8 cellular contexts compared by ENCODE assay signal in the genomic region with DNA sequence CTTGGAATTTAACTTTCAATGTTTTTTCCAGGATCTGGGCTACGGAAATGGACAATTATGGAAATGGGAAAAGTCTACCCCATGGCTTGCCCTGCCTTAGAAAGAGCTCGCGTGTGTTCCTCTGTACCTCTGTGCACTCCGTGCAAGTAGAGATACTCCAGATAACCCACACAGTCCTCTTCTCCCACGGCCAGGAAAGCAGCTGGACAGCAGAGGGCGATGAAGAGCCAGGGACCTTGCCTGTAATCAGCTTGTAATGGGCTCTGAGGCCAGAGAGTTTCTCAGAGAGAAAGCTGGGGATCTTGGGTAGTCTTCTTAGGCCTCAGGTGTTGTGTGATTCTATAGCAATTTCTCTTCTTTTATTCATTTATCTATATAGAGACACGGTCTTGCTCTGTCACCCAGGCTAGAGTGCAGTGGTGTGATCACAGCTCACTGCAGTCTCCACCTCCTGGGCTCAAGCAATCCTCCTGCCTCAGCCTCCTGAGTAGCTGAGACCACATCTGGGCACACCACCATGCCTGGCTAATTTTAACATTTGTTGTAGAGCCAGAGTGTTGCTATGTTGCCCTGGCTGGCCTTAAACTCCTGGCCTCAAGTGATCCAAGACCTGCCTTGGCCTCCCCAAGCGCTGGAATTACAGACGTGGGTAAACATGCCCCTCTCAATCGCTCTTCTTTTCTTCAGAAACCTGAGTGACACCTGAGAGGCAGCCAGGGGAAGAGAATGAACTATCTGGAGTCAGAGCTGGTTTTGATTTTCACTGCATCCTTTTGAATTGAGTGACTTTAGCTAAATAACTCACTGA. TPM values are rescaled to one million over a fixed set of nuclear protein-coding genes. Genes with fewer than 3 reads are reported as not detected.
DNase-seq lines count a peak whose midpoint lies in the region; ATAC-seq and TF ChIP-seq lines count a peak whose summit lies in the region.

No MANE protein-coding gene starts in this region.

- H3K9me1 ChIP-seq in IMR-90 (ENCODE audit: insufficient read depth, low read length): peaks cover 6% of the 10 kb centered on the region; the same call in 1 of the 2 replicates

- H4K91ac ChIP-seq in IMR-90 (ENCODE audit: insufficient read depth, low read depth, low read length): no peak overlapping the region

- H3K4ac ChIP-seq in IMR-90 (ENCODE audit: low read depth, low read length): no peak overlapping the region

- DNase-seq in CMK (ENCODE audit: low read depth) (peak; percentile 68), IMR-90 (peak; percentile 80), NOMO-1 treated with DMSO at 0.1 percent for 48 hours (lab: John Stamatoyannopoulos, UW; ENCODE audit: unreplicated experiment) (peak; percentile 76), endodermal cell (peak; percentile 98), mucosa of descending colon (peak; percentile 76 to 95 (median 92)), 8988T (no peak)
- peak; percentile 67 to 69 for DNase-seq in activated CD8-positive, alpha-beta memory T cell treated with anti-CD3 and anti-CD28 coated beads for 4 hours (ENCODE audit: low read depth in 2 of 2)
- DNase-seq in stimulated activated CD8-positive, alpha-beta memory T cell treated with anti-CD3 and anti-CD28 coated beads, Interleukin-4, amount 100 ng/mL, for 4 hours (ENCODE audit: low read depth in 2 of 2, low spot score in 1 of 2): peak; percentile 59 to 71

- H2BK5ac ChIP-seq in IMR-90 (ENCODE audit: low read depth, low read length, poor library complexity, severe bottlenecking): no peak overlapping the region

- H3K9me3 ChIP-seq in IMR-90 (ENCODE audit: control insufficient read depth, insufficient read depth, low read length) (no peaks in the 10 kb centered on the region), endodermal cell (ENCODE audit: control insufficient read depth, low read length) (no peaks in the 10 kb centered on the region), mucosa of descending colon (no peaks in the 10 kb centered on the region)

- H3K18ac ChIP-seq in IMR-90 (ENCODE audit: low read depth, low read length): no peak overlapping the region

- peaks cover 16% of the 10 kb centered on the region for H4K20me1 ChIP-seq in IMR-90 (ENCODE audit: insufficient read depth, low read length)

- peak; percentile 95 for TF ChIP-seq CTCF in IMR-90 (conservative IDR thresholded peaks at IDR 0.05; ENCODE audit: low read depth, low read length)
- peak; percentile 95 for TF ChIP-seq CTCF in endodermal cell (conservative IDR thresholded peaks at IDR 0.05)
- TF ChIP-seq CTCF in mucosa of descending colon (IDR thresholded peaks at IDR 0.05): peak; percentile 92

- H2AK5ac ChIP-seq in IMR-90 (ENCODE audit: low read depth, low read length): no peak overlapping the region

- peak; percentile 87 for TF ChIP-seq RAD21 in IMR-90 (IDR thresholded peaks at IDR 0.05; ENCODE audit: low read length)

- no peak overlapping the region for H3K23ac ChIP-seq in IMR-90 (ENCODE audit: low read depth, low read length)

- peaks cover 5% of the 10 kb centered on the region for H3K27me3 ChIP-seq in IMR-90 (ENCODE audit: control insufficient read depth, insufficient read depth, low read length)
- peaks cover 11% of the 10 kb centered on the region for H3K27me3 ChIP-seq in endodermal cell (ENCODE audit: control insufficient read depth, insufficient read depth, low read length, poor library complexity, severe bottlenecking)

- no peak overlapping the region for H3K4me3 ChIP-seq in IMR-90 (ENCODE audit: insufficient read depth, low read depth, low read length)
- no peak overlapping the region for H3K4me3 ChIP-seq in endodermal cell (ENCODE audit: low read length)
- no peak overlapping the region for H3K4me3 ChIP-seq in mucosa of descending colon

- no peak overlapping the region for H4K5ac ChIP-seq in IMR-90 (ENCODE audit: low read depth, low read length)

- H3K27me3 Mint-ChIP-seq in endodermal cell (ENCODE audit: insufficient read depth): no peaks in the 10 kb centered on the region

- H3K9ac ChIP-seq in IMR-90 (ENCODE audit: low read depth, low read length): no peak overlapping the region
- H3K9ac ChIP-seq in endodermal cell (ENCODE audit: extremely low read depth, low read length, poor library complexity, severe bottlenecking): no peak overlapping the region

- H3K4me3 Mint-ChIP-seq in endodermal cell: no peak overlapping the region

- no TSS peak for BruUV-seq in IMR-90 (replicated peaks; lab: Mats Ljungman, UMichigan)

- peaks cover 31% of the 10 kb centered on the region for H3K4me1 Mint-ChIP-seq in endodermal cell

- no CpG with 5 or more reads among the region's 10 CpGs for WGBS in IMR-90 (ENCODE audit: extremely low coverage in 2 of 2, insufficient read length in 1 of 2), 2 experiments
- WGBS in endodermal cell (ENCODE audit: insufficient coverage in 1 of 2, insufficient read length in 1 of 2), 2 experiments: 35 to 36% methylated on average over 9 to 10 of the region's 10 CpGs

- peak overlapping the region; percentile 54 for H2AFZ ChIP-seq in IMR-90 (replicated peaks; ENCODE audit: low read length, poor library complexity)

- dilution Hi-C loops in IMR-90 (cut with HindIII; ENCODE audit: low sequenced_read_pairs, unreplicated experiment): no loop called here

- H3K27ac ChIP-seq in IMR-90 (ENCODE audit: insufficient read depth, low read length) (no peak overlapping the region), endodermal cell (ENCODE audit: low read depth, low read length) (no peak overlapping the region)

- no peaks in the 10 kb centered on the region for H3K36me3 Mint-ChIP-seq in endodermal cell (ENCODE audit: low read depth)

- CTCF ChIA-PET in IMR-90 (lab: Yijun Ruan, JAX): interaction anchor here (0.5 to 2.8 kb wide), 17 partner anchors 9 to 255 kb away, joined by 3 to 36 read pairs (median 3); no protein-coding TSS in a partner anchor

- no peaks in the 10 kb centered on the region for H3K9me3 Mint-ChIP-seq in endodermal cell

- no peak overlapping the region for H3K56ac ChIP-seq in IMR-90 (ENCODE audit: extremely low read depth, insufficient read depth, low read length)

- H3K4me2 ChIP-seq in IMR-90 (ENCODE audit: low read depth, low read length): no peak overlapping the region

- no peak overlapping the region for H4K8ac ChIP-seq in IMR-90 (ENCODE audit: low read depth in 2 of 2, low read length in 2 of 2)

- H3K36me3 ChIP-seq in IMR-90 (ENCODE audit: control insufficient read depth, insufficient read depth, low read length): no peaks in the 10 kb centered on the region
- no peaks in the 10 kb centered on the region for H3K36me3 ChIP-seq in endodermal cell (ENCODE audit: control insufficient read depth, insufficient read depth, low read length)
- no peaks in the 10 kb centered on the region for H3K36me3 ChIP-seq in mucosa of descending colon (ENCODE audit: low read depth)

- peak; percentile 53 for ATAC-seq in IMR-90 (ENCODE audit: low read depth)
- peak; percentile 63 for ATAC-seq in mucosa of descending colon

- no peak overlapping the region for H2BK15ac ChIP-seq in IMR-90 (ENCODE audit: low read depth, low read length)

- H3K4me1 ChIP-seq in IMR-90 (ENCODE audit: control insufficient read depth, insufficient read depth, low read length): peaks cover 4% of the 10 kb centered on the region
- peaks cover 6% of the 10 kb centered on the region for H3K4me1 ChIP-seq in endodermal cell (ENCODE audit: control insufficient read depth, insufficient read depth, low read length)
- H3K4me1 ChIP-seq in mucosa of descending colon (ENCODE audit: low read depth): peaks cover 11% of the 10 kb centered on the region

- peak overlapping the region; percentile 90 for H3K27ac Mint-ChIP-seq in endodermal cell

- POLR2A ChIA-PET in IMR-90 (lab: Charles Lee; ENCODE audit: unreplicated experiment): interaction anchor here (1.0 kb wide), 1 partner anchor 65 kb away, joined by 4 read pairs; no protein-coding TSS in a partner anchor

- H2BK120ac ChIP-seq in IMR-90 (ENCODE audit: low read depth, low read length): no peak overlapping the region

- no peak overlapping the region for H3K14ac ChIP-seq in IMR-90 (replicated peaks; ENCODE audit: low read depth, low read length)

- in situ Hi-C loops in IMR-90 (cut with MboI; ENCODE audit: low sequenced_read_pairs): no loop called here

- no peak overlapping the region for H2BK20ac ChIP-seq in IMR-90 (ENCODE audit: low read depth, low read length)

- H3K79me1 ChIP-seq in IMR-90 (ENCODE audit: low read depth in 1 of 2, low read length in 2 of 2): peaks cover 4 to 19% of the 10 kb centered on the region in 2 experiments

- intact Hi-C loops in IMR-90 (cut with micrococcal nuclease): loop anchor here (1.0 to 5.0 kb wide), 3 partner anchors 65 to 318 kb away; no protein-coding TSS in a partner anchor
- intact Hi-C loops in mucosa of descending colon (cut with DNase I, micrococcal nuclease): loop anchor here (2.0 to 10.0 kb wide), 2 partner anchors 56 to 66 kb away; no protein-coding TSS in a partner anchor

- 0 out of 2 replicates have a peak, but pooled peaks have one; percentile 11 for TF ChIP-seq POLR2A in IMR-90 (IDR thresholded peaks at IDR 0.05; ENCODE audit: low read depth, low read length)

- H2AK9ac ChIP-seq in IMR-90 (replicated peaks; ENCODE audit: low read depth, low read length, poor library complexity): peak overlapping the region; percentile 8

RNA-seq across cellular contexts. Expression of a gene that starts 2.3 kb away (rescaled TPM):
- 6.5 and 7.5 TPM in 2 replicates for total RNA-seq in IMR-90 (2012; rRNA removed)
- polyA plus RNA-seq in IMR-90 (2012; rRNA removed): 6.8 and 9.2 TPM in 2 replicates
- polyA plus RNA-seq in IMR-90 (2012; cell fraction: cytosol; rRNA removed): 3.7 TPM in 2 replicates
- 13.4 and 14.2 TPM in 2 replicates for polyA plus RNA-seq in IMR-90 (2012; cell fraction: nucleus; rRNA removed; ENCODE audit: low replicate concordance)
- total RNA-seq in endodermal cell: 10 to 100 TPM; 24.4 to 28.1 TPM
- polyA plus RNA-seq in endodermal cell (2013, experiment 1 of 2): 18.4 TPM
- 16.2 TPM for polyA plus RNA-seq in endodermal cell (2013, experiment 2 of 2)
- total RNA-seq in mucosa of descending colon: 10 to 100 TPM; 11.4 to 26.2 (median 16.1) TPM

RNA-seq across cellular contexts. Expression of a gene that starts 5.5 kb away (rescaled TPM):
- not detected in 2 replicates for total RNA-seq in IMR-90 (2012; rRNA removed)
- polyA plus RNA-seq in IMR-90 (2012; rRNA removed): not detected in 2 replicates
- under 0.01 and 0.01 TPM in 2 replicates for polyA plus RNA-seq in IMR-90 (2012; cell fraction: cytosol; rRNA removed)
- 0.03 and 0.04 TPM in 2 replicates for polyA plus RNA-seq in IMR-90 (2012; cell fraction: nucleus; rRNA removed; ENCODE audit: low replicate concordance)
- total RNA-seq in endodermal cell: not detected
- not detected for polyA plus RNA-seq in endodermal cell (2013, experiment 1 of 2)
- polyA plus RNA-seq in endodermal cell (2013, experiment 2 of 2): 0.04 TPM
- under 1 TPM; 0.02 to 0.38 (median 0.09) TPM for total RNA-seq in mucosa of descending colon

RNA-seq across cellular contexts. Expression of a gene that starts 52.3 kb away (rescaled TPM):
- total RNA-seq in IMR-90 (2012; rRNA removed) (44.2 and 46.8 TPM in 2 replicates), endodermal cell (10 to 100 TPM; 48.8 to 51.9 TPM), mucosa of descending colon (10 to 100 TPM; 25.7 to 28.1 (median 27.9) TPM)
- 36.3 and 39.6 TPM in 2 replicates for polyA plus RNA-seq in IMR-90 (2012; rRNA removed)
- polyA plus RNA-seq in IMR-90 (2012; cell fraction: cytosol; rRNA removed): 15.4 and 41.7 TPM in 2 replicates
- 4.9 and 23.6 TPM in 2 replicates for polyA plus RNA-seq in IMR-90 (2012; cell fraction: nucleus; rRNA removed; ENCODE audit: low replicate concordance)
- polyA plus RNA-seq in endodermal cell (2013, experiment 1 of 2): 49.7 TPM
- polyA plus RNA-seq in endodermal cell (2013, experiment 2 of 2): 47.2 TPM
